ENCODE assay signal across 1 cellular context in genomic region chr1:200435200-200435780, GRCh38.
TF ChIP-seq lines count a peak whose summit lies in the region.

No MANE protein-coding gene starts in this region.

TF ChIP-seq in GM23338, 12 proteins besides CTCF, POLR2A, EP300 and RAD21 (continued from another document):
- TF ChIP-seq REST (IDR thresholded peaks at IDR 0.05; ENCODE audit: unreplicated experiment) (no peak), CREB1 (CRISPR knock-in tag; IDR thresholded peaks at IDR 0.05; ENCODE audit: low read depth) (no peak), ETS1 (IDR thresholded peaks at IDR 0.05) (no peak), EZH2phosphoT487 (IDR thresholded peaks at IDR 0.05; ENCODE audit: unreplicated experiment) (no peak), ZNF114 (CRISPR knock-in tag; IDR thresholded peaks at IDR 0.05) (no peak), JUNB (IDR thresholded peaks at IDR 0.05; ENCODE audit: unreplicated experiment) (no peak), ZNF462 (CRISPR knock-in tag; IDR thresholded peaks at IDR 0.05) (no peak)
